In the genomic region with DNA sequence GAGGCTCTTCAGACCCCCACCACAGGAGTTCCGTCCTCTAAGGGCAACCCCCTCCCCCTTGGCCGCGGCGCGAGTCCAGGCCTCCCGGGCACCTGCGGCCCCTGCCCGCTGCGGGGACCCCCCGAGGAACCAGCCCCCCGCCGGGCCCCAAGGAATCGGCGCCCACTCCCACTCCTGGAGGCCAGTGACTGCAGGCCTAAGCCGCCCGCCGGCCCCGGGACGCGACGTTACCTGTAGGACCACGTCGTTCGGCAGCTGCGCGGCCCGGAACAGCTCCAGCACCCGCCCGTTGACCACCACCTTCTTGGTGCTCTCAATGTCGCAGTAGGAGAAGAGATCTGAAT, we compare ENCODE assay signal across 8 cellular contexts. TPM values are rescaled to one million over a fixed set of nuclear protein-coding genes. Genes with fewer than 3 reads are reported as not detected.
DNase-seq lines count a peak whose midpoint lies in the region; ATAC-seq, FAIRE-seq and TF ChIP-seq lines count a peak whose summit lies in the region.

No MANE protein-coding gene starts in this region.

- ATAC-seq in memory B cell (ENCODE audit: low read depth) (no peak), aorta (ENCODE audit: low FRiP score) (peak; percentile 7)

- H3K9me3 ChIP-seq in aorta (ENCODE audit: control insufficient read depth, low read length) = no peaks in the 10 kb centered on the region

- H3K36me3 ChIP-seq in bronchial epithelial cell (ENCODE audit: control insufficient read depth, insufficient read depth, low read length) (no peaks in the 10 kb centered on the region), aorta (ENCODE audit: control insufficient read depth in 1 of 2, insufficient read depth in 2 of 2, low read length in 1 of 2) (no peaks in the 10 kb centered on the region)

- TF ChIP-seq CTCF in HL-60 (IDR thresholded peaks at IDR 0.05; ENCODE audit: insufficient read depth, low read length) (no peak), bronchial epithelial cell (IDR thresholded peaks at IDR 0.05; ENCODE audit: insufficient read depth, low read length, severe bottlenecking) (no peak)

- DNase-seq in HL-60 (ENCODE audit: low read depth in 1 of 2, low spot score in 1 of 2) (no peak), bronchial epithelial cell (ENCODE audit: low read depth) (no peak), memory B cell (ENCODE audit: low spot score in 2 of 2) (no peak), aorta (peak; percentile 55 to 79), NCI-H524 treated with DMSO at 0.1 percent for 48 hours (lab: John Stamatoyannopoulos, UW) (no peak), NCI-H1436 (lab: John Stamatoyannopoulos, UW) (no peak), GDM1 (lab: John Stamatoyannopoulos, UW) (no peak)

- H3K4me3 ChIP-seq in GM08714 (ENCODE audit: low read length) = peak overlapping the region; percentile 99
- H3K4me3 ChIP-seq in HL-60 (replicated peaks; ENCODE audit: insufficient read depth, low read length) = peak overlapping the region; percentile 96
- peak overlapping the region; percentile 82 for H3K4me3 ChIP-seq in bronchial epithelial cell (ENCODE audit: low read depth, low read length)
- peak overlapping the region; percentile 84 to 89 for H3K4me3 ChIP-seq in aorta (ENCODE audit: low read length in 2 of 2)

- H3K27ac ChIP-seq in HL-60 (replicated peaks) = peak overlapping the region; percentile 98
- no peak overlapping the region for H3K27ac ChIP-seq in aorta (ENCODE audit: low read depth in 1 of 2, low read length in 2 of 2)

- peaks cover 3 to 10% of the 10 kb centered on the region in 2 donors for H3K4me1 ChIP-seq in aorta (ENCODE audit: control insufficient read depth in 1 of 2, insufficient read depth in 2 of 2, low read length in 2 of 2)

- no peaks in the 10 kb centered on the region for H3K27me3 Mint-ChIP-seq in memory B cell

- WGBS in aorta, 2 donors = 1% methylated on average over 29 to 30 of the region's 30 CpGs

- no peaks in the 10 kb centered on the region for H3K36me3 Mint-ChIP-seq in memory B cell

- H3K27me3 ChIP-seq in HL-60 (ENCODE audit: insufficient read depth, poor library complexity, severe bottlenecking) = no peaks in the 10 kb centered on the region
- H3K27me3 ChIP-seq in bronchial epithelial cell (ENCODE audit: control insufficient read depth, insufficient read depth, low read length) = no peaks in the 10 kb centered on the region
- no peaks in the 10 kb centered on the region for H3K27me3 ChIP-seq in aorta (ENCODE audit: control insufficient read depth in 1 of 2, insufficient read depth in 2 of 2, low read length in 1 of 2)

- H3K27ac Mint-ChIP-seq in memory B cell = peak overlapping the region; percentile 95

- intact Hi-C loops in aorta (cut with DNase I) = loop anchor here (5.0 to 10.0 kb wide), 2 partner anchors 170 to 378 kb away; no protein-coding TSS in a partner anchor

- H3K4me1 Mint-ChIP-seq in memory B cell = peaks cover 11% of the 10 kb centered on the region

- FAIRE-seq in bronchial epithelial cell (lab: Jason Lieb, UNC) = no peak

- peak overlapping the region; percentile 88 for H3K4me3 Mint-ChIP-seq in memory B cell

- H3K9me3 Mint-ChIP-seq in memory B cell = no peaks in the 10 kb centered on the region

RNA-seq across cellular contexts. Expression of a gene that starts 0.8 kb away (rescaled TPM):
- 31.1 and 38.3 TPM in 2 replicates for total RNA-seq in bronchial epithelial cell
- 10 to 100 TPM; 33.2 to 40.8 TPM for total RNA-seq in aorta
- polyA plus RNA-seq in aorta = 10 to 100 TPM; 10.1 to 29.0 TPM

RNA-seq across cellular contexts. Expression of a gene that starts 41.3 kb away (rescaled TPM):
- total RNA-seq in bronchial epithelial cell = 39.2 and 43.4 TPM in 2 replicates
- total RNA-seq in aorta = 10 to 100 TPM; 16.4 to 18.6 TPM
- polyA plus RNA-seq in aorta = 10 to 100 TPM; 17.9 to 88.4 TPM

Comparison
In these comparisons a context has a peak if more than half of its experiments do, and no peak if none do; other contexts are left out.
1. DNase-seq: peak in aorta (2 of 2); none in HL-60 (0 of 2), bronchial epithelial cell (single experiment), memory B cell (0 of 2), NCI-H524 treated with DMSO at 0.1 percent for 48 hours (single experiment), NCI-H1436 (single experiment) and GDM1 (single experiment).
2. Peak in every context shown above with its lines, with median percentiles within 50 percentile points of each other: H3K4me3 ChIP-seq.